13 cellular contexts compared by ENCODE assay signal in the genomic region with DNA sequence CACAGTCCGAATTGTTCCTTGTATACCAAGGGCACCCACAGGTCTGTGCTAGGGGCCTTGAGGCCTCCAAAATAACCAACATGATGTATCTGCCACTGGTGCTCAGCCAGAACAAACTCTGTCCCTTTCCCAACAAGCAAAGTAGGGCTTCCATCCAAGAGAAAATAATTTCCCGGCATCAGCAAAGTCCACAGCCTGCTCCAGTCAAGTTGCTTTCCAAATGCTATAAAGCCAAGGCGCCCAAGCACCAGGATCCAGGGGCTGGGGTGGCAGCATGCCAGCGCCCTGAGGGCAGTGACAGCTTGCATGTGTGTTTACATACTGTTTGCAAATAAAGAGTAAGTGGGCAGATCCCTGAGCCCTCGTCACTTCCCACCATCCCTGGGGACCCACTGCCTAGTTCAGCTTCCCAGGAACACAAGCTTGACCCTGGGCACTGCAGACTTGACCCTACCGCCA.
DNase-seq lines count a peak whose midpoint lies in the region; ATAC-seq and TF ChIP-seq lines count a peak whose summit lies in the region.
"Had no signal": no experiment of that assay in that cellular context is flagged by ENCODE, and none has a peak within 500 bp of the region (broad histone marks: within the 10 kb centered on the region; RNA-seq: fewer than 3 reads in every experiment).

No MANE protein-coding gene starts in this region.

- H3K27ac ChIP-seq in ovary (peak overlapping the region in 1 of 2 donors; percentile 33), smooth muscle cell (ENCODE audit: low read depth) (no peak overlapping the region)
- H3K27ac ChIP-seq: breast epithelium, parathyroid adenoma had no signal

- H3K36me3 ChIP-seq in ovary (no peaks in the 10 kb centered on the region), smooth muscle cell (ENCODE audit: low read depth) (no peaks in the 10 kb centered on the region)
- H3K36me3 ChIP-seq: breast epithelium had no signal

- H3K9me3 ChIP-seq in ovary (no peaks in the 10 kb centered on the region), smooth muscle cell (replicated peaks; ENCODE audit: low read depth) (no peaks in the 10 kb centered on the region)
- H3K9me3 ChIP-seq: breast epithelium had no signal

- WGBS in ovary, 3 donors = 31 to 45% (median 33%) methylated on average over 6 of the region's 6 CpGs
- 89% methylated on average over 6 of the region's 6 CpGs for WGBS in smooth muscle cell (ENCODE audit: low lambda C conversion rate)

- H3K4me3 ChIP-seq in ovary = no peak overlapping the region
- H3K4me3 ChIP-seq in smooth muscle cell = no peak overlapping the region
- H3K4me3 ChIP-seq: breast epithelium had no signal

- TF ChIP-seq EP300 in ovary (IDR thresholded peaks at IDR 0.05) = no peak

- H3K9me3 Mint-ChIP-seq in stimulated activated naive B cell treated with anti-CD40 and anti-IgM and Interleukin-4, amounts not matched to agents 10 μg/mL and 1 μg/mL and 100 μg/mL, for 72 hours = peaks cover 14 to 18% of the 10 kb centered on the region in 2 donors

- no peak overlapping the region for H2AFZ ChIP-seq in smooth muscle cell (ENCODE audit: low read depth)
- H2AFZ ChIP-seq: parathyroid adenoma had no signal

- DNase-seq in DMS79 (lab: John Stamatoyannopoulos, UW) (peak; percentile 65), NCI-H2171 treated with DMSO at 0.1 percent for 48 hours (lab: John Stamatoyannopoulos, UW) (peak; percentile 85), cerebellum (ENCODE audit: low spot score) (peak; percentile 69), ovary (peak in 3 of 5 donors; percentile 52 to 66 (median 57)), NAMALWA (ENCODE audit: low spot score) (no peak), smooth muscle cell (lab: John Stamatoyannopoulos, UW; ENCODE audit: unreplicated experiment) (no peak), middle frontal gyrus (ENCODE audit: extremely low spot score, low spot score) (no peak)
- no peak for DNase-seq in stimulated activated naive B cell treated with anti-CD40 and anti-IgM and Interleukin-4, amounts not matched to agents 10 μg/mL and 1 μg/mL and 100 μg/mL, for 72 hours
- DNase-seq: activated CD4-positive, alpha-beta T cell treated with anti-CD3 and anti-CD28 coated beads, Interleukin-2, amount 50 U/mL, for 1 hour; NCI-H187; stimulated activated CD8-positive, alpha-beta memory T cell treated with anti-CD3 and anti-CD28 coated beads, Interleukin-4, amount 100 ng/mL, for 48 hours had no signal

- H4K20me1 ChIP-seq in smooth muscle cell (ENCODE audit: low read depth) = no peaks in the 10 kb centered on the region

- intact Hi-C loops in ovary (cut with DNase I) = no loop called here

- H3K36me3 Mint-ChIP-seq in stimulated activated naive B cell treated with anti-CD40 and anti-IgM and Interleukin-4, amounts not matched to agents 10 μg/mL and 1 μg/mL and 100 μg/mL, for 72 hours = peaks cover 4 to 9% of the 10 kb centered on the region in 2 donors

- H3K9ac ChIP-seq in smooth muscle cell (ENCODE audit: low read depth) = no peak overlapping the region
- H3K9ac ChIP-seq: parathyroid adenoma had no signal

- H3K27me3 Mint-ChIP-seq in stimulated activated naive B cell treated with anti-CD40 and anti-IgM and Interleukin-4, amounts not matched to agents 10 μg/mL and 1 μg/mL and 100 μg/mL, for 72 hours = peaks cover 47 to 56% of the 10 kb centered on the region in 2 donors

- no peak overlapping the region for H3K4me2 ChIP-seq in smooth muscle cell

- ATAC-seq in stimulated activated naive B cell treated with anti-CD40 and anti-IgM and Interleukin-4, amounts not matched to agents 10 μg/mL and 1 μg/mL and 100 μg/mL, for 72 hours (replicated peaks) = no peak

- H3K27me3 ChIP-seq in ovary = no peaks in the 10 kb centered on the region
- peaks cover 21% of the 10 kb centered on the region for H3K27me3 ChIP-seq in smooth muscle cell (ENCODE audit: low read depth)

- H3K4me1 ChIP-seq in ovary (ENCODE audit: insufficient read depth) (peaks cover 22% of the 10 kb centered on the region), smooth muscle cell (ENCODE audit: low read depth) (peaks cover 7% of the 10 kb centered on the region)
- H3K4me1 ChIP-seq: breast epithelium, parathyroid adenoma had no signal

- no peak overlapping the region for H3K4me3 Mint-ChIP-seq in stimulated activated naive B cell treated with anti-CD40 and anti-IgM and Interleukin-4, amounts not matched to agents 10 μg/mL and 1 μg/mL and 100 μg/mL, for 72 hours

- no peaks in the 10 kb centered on the region for H3K79me2 ChIP-seq in smooth muscle cell (ENCODE audit: low read depth)
- H3K79me2 ChIP-seq: parathyroid adenoma had no signal

- H3K27ac Mint-ChIP-seq in stimulated activated naive B cell treated with anti-CD40 and anti-IgM and Interleukin-4, amounts not matched to agents 10 μg/mL and 1 μg/mL and 100 μg/mL, for 72 hours = no peak overlapping the region

- no peaks in the 10 kb centered on the region for H3F3A ChIP-seq in smooth muscle cell (ENCODE audit: low read depth)

- peaks cover 5 to 13% of the 10 kb centered on the region in 2 donors for H3K4me1 Mint-ChIP-seq in stimulated activated naive B cell treated with anti-CD40 and anti-IgM and Interleukin-4, amounts not matched to agents 10 μg/mL and 1 μg/mL and 100 μg/mL, for 72 hours

- TF ChIP-seq CTCF in ovary (IDR thresholded peaks at IDR 0.05) (no peak), smooth muscle cell (IDR thresholded peaks at IDR 0.05; ENCODE audit: borderline replicate concordance, insufficient read depth, poor library complexity, severe bottlenecking) (no peak)

- no peak for TF ChIP-seq POLR2A in ovary (IDR thresholded peaks at IDR 0.05)

Comparison
In these comparisons a context has a peak if more than half of its experiments do, and no peak if none do; other contexts are left out.
1. DNase-seq: peak in DMS79 (single experiment), NCI-H2171 treated with DMSO at 0.1 percent for 48 hours (single experiment), cerebellum (single experiment) and ovary (3 of 5); none in NAMALWA (single experiment), smooth muscle cell (single experiment), middle frontal gyrus (single experiment) and stimulated activated naive B cell treated with anti-CD40 and anti-IgM and Interleukin-4, amounts not matched to agents 10 μg/mL and 1 μg/mL and 100 μg/mL, for 72 hours (single experiment).